ENCODE assay signal across 16 cellular contexts in genomic region chr7:156752371-156753297, GRCh38.
A peak's percentile ranks its signal among the peaks of the same experiment; 100 is the strongest.
DNase-seq lines count a peak whose midpoint lies in the region; ATAC-seq and TF ChIP-seq lines count a peak whose summit lies in the region.
"Had no signal": no experiment of that assay in that cellular context is flagged by ENCODE, and none has a peak within 500 bp of the region (broad histone marks: within the 10 kb centered on the region; RNA-seq: fewer than 3 reads in every experiment).

No MANE protein-coding gene starts in this region.

- H2AFZ ChIP-seq in SK-N-SH (ENCODE audit: low read depth), result no peak overlapping the region

- TF ChIP-seq CTCF in SK-N-SH (IDR thresholded peaks at IDR 0.05) (no peak), upper lobe of right lung (IDR thresholded peaks at IDR 0.05) (no peak), ovary (IDR thresholded peaks at IDR 0.05) (no peak)

- CTCF ChIA-PET in SK-N-SH (lab: Yijun Ruan, JAX), result interaction anchor here (0.8 to 2.1 kb wide), 5 partner anchors 9 to 76 kb away, joined by 3 to 6 read pairs (median 3); no protein-coding TSS in a partner anchor

- H4K20me1 ChIP-seq in SK-N-SH (ENCODE audit: insufficient read depth), result no peaks in the 10 kb centered on the region

- no peak for TF ChIP-seq RAD21 in SK-N-SH (IDR thresholded peaks at IDR 0.05; ENCODE audit: low read length)

- DNase-seq in SK-N-SH (no peak), adipocyte (ENCODE audit: low read depth) (peak; percentile 72), iPS-NIHi11 (ENCODE audit: low spot score) (peak; percentile 19), upper lobe of right lung (no peak), nucleus accumbens (lab: John Stamatoyannopoulos, UW) (no peak), NCI-H2227 treated with DMSO at 0.1 percent for 48 hours (lab: John Stamatoyannopoulos, UW) (no peak), ovary (no peak)
- DNase-seq: activated CD4-positive, alpha-beta T cell treated with anti-CD3 and anti-CD28 coated beads for 1 hour; COR-L47; MG63; NCI-H2171; NK-92 treated with Interleukin-12 subunit alpha and Interleukin-12 subunit beta, amount 100 ng/mL, for 24 hours; stimulated activated CD4-positive, alpha-beta T cell treated with anti-CD3 and anti-CD28 coated beads, Interleukin-1b, Interleukin-23, amount 100 ng/mL, for 48 hours; T-helper 17 cell had no signal

- H3K4me2 ChIP-seq in SK-N-SH, result no peak overlapping the region

- H3K27ac ChIP-seq in SK-N-SH (ENCODE audit: low read depth in 2 of 2, low read length in 1 of 2) (no peak overlapping the region), upper lobe of right lung (no peak overlapping the region), ovary (no peak overlapping the region)
- H3K27ac ChIP-seq: thoracic aorta had no signal

- intact Hi-C loops in upper lobe of right lung (cut with DNase I), result no loop called here
- intact Hi-C loops in ovary (cut with DNase I), result no loop called here

- TF ChIP-seq EP300 in SK-N-SH (IDR thresholded peaks at IDR 0.05; ENCODE audit: borderline replicate concordance in 1 of 2, low read depth in 1 of 2, low read length in 1 of 2) (no peak), ovary (IDR thresholded peaks at IDR 0.05) (no peak)

- H3K36me3 ChIP-seq in SK-N-SH (replicated peaks in 1 of 2; ENCODE audit: control insufficient read depth in 1 of 2, insufficient read depth in 2 of 2, low read length in 1 of 2) (peaks cover 18 to 19% of the 10 kb centered on the region in 2 experiments), adipocyte (ENCODE audit: control insufficient read depth, insufficient read depth, low read length, severe bottlenecking) (peaks cover 8% of the 10 kb centered on the region), upper lobe of right lung (peaks cover 8% of the 10 kb centered on the region), ovary (no peaks in the 10 kb centered on the region)
- H3K36me3 ChIP-seq: MG63, thoracic aorta had no signal

- H3K4me3 ChIP-seq in SK-N-SH (ENCODE audit: low read depth in 2 of 2, low read length in 1 of 2), result no peak overlapping the region
- no peak overlapping the region for H3K4me3 ChIP-seq in adipocyte (ENCODE audit: low read length)
- H3K4me3 ChIP-seq in upper lobe of right lung, result no peak overlapping the region
- no peak overlapping the region for H3K4me3 ChIP-seq in ovary
- H3K4me3 ChIP-seq: MG63, thoracic aorta had no signal

- no peaks in the 10 kb centered on the region for H3F3A ChIP-seq in SK-N-SH (replicated peaks; ENCODE audit: insufficient read depth)

- ATAC-seq in SK-N-SH treated with all-trans-retinoic acid at 6 μM for 48 hours (peak; percentile 82), upper lobe of right lung (peak; percentile 71)
- ATAC-seq: T-helper 17 cell had no signal

- TF ChIP-seq POLR2A in ovary (IDR thresholded peaks at IDR 0.05), result no peak

- no peak overlapping the region for H3K9ac ChIP-seq in SK-N-SH
- no peak overlapping the region for H3K9ac ChIP-seq in adipocyte (ENCODE audit: low read length)

- H3K9me3 ChIP-seq in SK-N-SH, result no peaks in the 10 kb centered on the region
- H3K9me3 ChIP-seq in adipocyte (ENCODE audit: control insufficient read depth, low read length), result no peaks in the 10 kb centered on the region
- no peaks in the 10 kb centered on the region for H3K9me3 ChIP-seq in upper lobe of right lung
- H3K9me3 ChIP-seq in ovary, result no peaks in the 10 kb centered on the region
- H3K9me3 ChIP-seq: MG63, thoracic aorta had no signal

- H3K79me2 ChIP-seq in SK-N-SH (ENCODE audit: insufficient read depth), result no peaks in the 10 kb centered on the region

- no peaks in the 10 kb centered on the region for H3K9me2 ChIP-seq in SK-N-SH

- H3K4me1 ChIP-seq in SK-N-SH (ENCODE audit: control insufficient read depth in 1 of 2, insufficient read depth in 2 of 2, low read depth in 1 of 2, low read length in 1 of 2) (no peaks in the 10 kb centered on the region; a peak in 1 of 4 replicates), adipocyte (ENCODE audit: control insufficient read depth, insufficient read depth, low read length) (peaks cover 7% of the 10 kb centered on the region), upper lobe of right lung (no peaks in the 10 kb centered on the region), ovary (ENCODE audit: insufficient read depth) (no peaks in the 10 kb centered on the region)

- POLR2A ChIA-PET in SK-N-SH (lab: Yijun Ruan, JAX), result interaction anchor here (0.6 kb wide), 1 partner anchor 24 kb away, joined by 4 read pairs; no protein-coding TSS in a partner anchor

- no peaks in the 10 kb centered on the region for H3K27me3 ChIP-seq in SK-N-SH (ENCODE audit: insufficient read depth)
- H3K27me3 ChIP-seq in adipocyte (replicated peaks; ENCODE audit: control insufficient read depth, insufficient read depth, low read length), result no peaks in the 10 kb centered on the region
- H3K27me3 ChIP-seq in upper lobe of right lung, result no peaks in the 10 kb centered on the region
- H3K27me3 ChIP-seq in ovary, result no peaks in the 10 kb centered on the region
- H3K27me3 ChIP-seq: MG63 had no signal

- WGBS in SK-N-SH (ENCODE audit: low lambda C conversion rate), result 84% methylated on average over 9 of the region's 9 CpGs
- 70 to 75% (median 70%) methylated on average over 9 of the region's 9 CpGs for WGBS in ovary, 3 donors

TF ChIP-seq in SK-N-SH treated with all-trans-retinoic acid at 6 μM for 48 hours, 23 proteins besides CTCF, POLR2A, EP300 and RAD21 (continues in another document):
- TF ChIP-seq BACH2 (CRISPR knock-in tag; IDR thresholded peaks at IDR 0.05; ENCODE audit: borderline replicate concordance) (no peak), ZNF565 (CRISPR knock-in tag; conservative IDR thresholded peaks at IDR 0.05; ENCODE audit: low read depth) (no peak), TOX (CRISPR knock-in tag; IDR thresholded peaks at IDR 0.05; ENCODE audit: borderline replicate concordance) (no peak), PATZ1 (CRISPR knock-in tag; IDR thresholded peaks at IDR 0.05; ENCODE audit: borderline replicate concordance) (no peak), CSRNP3 (CRISPR knock-in tag; IDR thresholded peaks at IDR 0.05) (no peak)

TF ChIP-seq in SK-N-SH, 30 proteins besides CTCF, POLR2A, EP300 and RAD21:
- TF ChIP-seq TCF12 (IDR thresholded peaks at IDR 0.05) (no peak), USF1 (IDR thresholded peaks at IDR 0.05; ENCODE audit: borderline replicate concordance, low read depth) (no peak), FOXM1 (IDR thresholded peaks at IDR 0.05; ENCODE audit: low read depth) (no peak), FOSL2 (IDR thresholded peaks at IDR 0.05; ENCODE audit: borderline replicate concordance, low read depth) (no peak), RXRA (IDR thresholded peaks at IDR 0.05; ENCODE audit: borderline replicate concordance, low read depth) (no peak), POLR2AphosphoS5 (IDR thresholded peaks at IDR 0.05; ENCODE audit: low read depth, low read length) (no peak), SMC3 (IDR thresholded peaks at IDR 0.05; ENCODE audit: low read depth, low read length) (no peak), NFIC (IDR thresholded peaks at IDR 0.05; ENCODE audit: borderline replicate concordance) (no peak), PBX3 (IDR thresholded peaks at IDR 0.05) (no peak), USF2 (IDR thresholded peaks at IDR 0.05; ENCODE audit: borderline replicate concordance, low read depth, low read length) (no peak), IRF3 (IDR thresholded peaks at IDR 0.05; ENCODE audit: low read depth, low read length) (no peak)
TF ChIP-seq in SK-N-SH: peak in this region for 0.

Comparison
In these comparisons a context has a peak if more than half of its experiments do, and no peak if none do; other contexts are left out.
1. DNase-seq: peak in adipocyte (single experiment) and iPS-NIHi11 (single experiment); none in SK-N-SH (single experiment), upper lobe of right lung (single experiment), nucleus accumbens (0 of 56), NCI-H2227 treated with DMSO at 0.1 percent for 48 hours (single experiment) and ovary (0 of 5).